ENCODE assay signal across 9 cellular contexts in the genomic region with DNA sequence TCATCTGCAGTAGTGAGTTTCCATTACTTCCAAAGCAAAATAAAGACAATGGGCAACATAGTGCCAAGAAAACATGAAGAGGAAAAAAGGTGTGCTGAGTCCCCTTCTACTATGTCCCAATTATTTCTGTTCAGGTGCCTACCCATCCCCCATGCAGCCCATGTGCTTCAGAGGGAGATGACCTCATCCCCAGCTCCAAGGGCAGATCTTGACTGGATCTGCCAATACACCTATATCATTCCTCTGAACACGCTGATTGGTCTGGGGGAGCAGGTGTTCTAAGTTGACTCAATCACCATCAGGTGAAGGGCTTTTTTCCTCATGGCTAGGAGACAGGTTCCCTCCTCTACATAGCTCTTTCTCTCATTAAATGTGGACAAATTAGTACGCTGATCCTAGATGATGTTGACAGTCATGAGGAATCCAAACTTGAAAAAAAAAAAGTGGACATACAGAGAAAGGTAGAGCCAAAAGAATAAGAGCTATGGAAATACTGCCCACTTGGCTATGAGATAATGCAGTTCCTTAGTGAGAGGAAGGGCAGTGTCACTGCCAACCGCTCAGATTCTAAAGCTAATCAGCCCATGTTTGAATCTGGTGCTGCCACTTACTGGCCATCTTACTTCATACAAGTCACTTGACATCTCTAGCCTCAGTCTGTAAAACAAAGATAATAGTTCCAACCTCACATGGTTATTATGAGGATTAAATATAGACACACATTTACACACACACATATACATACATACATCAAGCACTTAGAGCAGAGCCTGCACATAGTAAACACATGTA. TPM values are rescaled to one million over a fixed set of nuclear protein-coding genes. Genes with fewer than 3 reads are reported as not detected.
DNase-seq lines count a peak whose midpoint lies in the region; ATAC-seq and TF ChIP-seq lines count a peak whose summit lies in the region.
"Had no signal": no experiment of that assay in that cellular context is flagged by ENCODE, and none has a peak within 500 bp of the region (broad histone marks: within the 10 kb centered on the region; RNA-seq: fewer than 3 reads in every experiment).

No MANE protein-coding gene starts in this region.

- TF ChIP-seq CTCF in WTC11 (IDR thresholded peaks at IDR 0.05) (no peak), GM20000 (IDR thresholded peaks at IDR 0.05; ENCODE audit: extremely low read depth, missing control alignments) (no peak)

- POLR2A ChIA-PET in WTC11 (lab: Charles Lee) = no interaction called here

- no peaks in the 10 kb centered on the region for H3K9me3 Mint-ChIP-seq in WTC11

- CTCF ChIA-PET in WTC11 (lab: Charles Lee) = interaction anchor here (0.6 to 3.7 kb wide), 15 partner anchors 14 to 1608 kb away, joined by 3 to 17 read pairs (median 4); a partner anchor contains a TSS

- DNase-seq in ACHN (peak; percentile 33), WTC11 (ENCODE audit: low spot score) (no peak), hippocampal formation (lab: John Stamatoyannopoulos, UW) (peak; percentile 12 to 39), mesenteric fat pad (ENCODE audit: low spot score) (no peak), GM20000 (ENCODE audit: low spot score) (no peak)
- DNase-seq in Jurkat, Clone E6-1 (ENCODE audit: low read depth, low spot score) = peak; percentile 14
- DNase-seq in activated naive CD4-positive, alpha-beta T cell treated with Interleukin-2 at 50 U/mL for 16 hours = no peak

- H3K36me3 Mint-ChIP-seq in WTC11 = no peaks in the 10 kb centered on the region

- H3K4me3 ChIP-seq in Jurkat, Clone E6-1 (ENCODE audit: low read length) = no peak overlapping the region
- H3K4me3 ChIP-seq: gastroesophageal sphincter had no signal

- H3K4me1 Mint-ChIP-seq in WTC11 = peaks cover 4% of the 10 kb centered on the region; the same call in 1 of the 2 replicates

- no peaks in the 10 kb centered on the region for H3K27me3 Mint-ChIP-seq in WTC11 (ENCODE audit: low read depth)

- no peak overlapping the region; the same call in 1 of the 2 replicates for H3K27ac Mint-ChIP-seq in WTC11

- H3K4me3 Mint-ChIP-seq in WTC11 = no peak overlapping the region

- in situ Hi-C loops in ACHN (cut with HindIII; ENCODE audit: low pct_ligation_motif_present, low pct_unique_long_range_greater_than_20kb, low sequenced_read_pairs) = no loop called here

- ATAC-seq in WTC11 (peak; percentile 94), GM21515 (IDR thresholded peaks at IDR 0.05; ENCODE audit: unreplicated experiment) (no peak)
- ATAC-seq: gastroesophageal sphincter had no signal

TF ChIP-seq in WTC11, 78 proteins besides CTCF, POLR2A, EP300 and RAD21:
- TF ChIP-seq, protein P1, sequence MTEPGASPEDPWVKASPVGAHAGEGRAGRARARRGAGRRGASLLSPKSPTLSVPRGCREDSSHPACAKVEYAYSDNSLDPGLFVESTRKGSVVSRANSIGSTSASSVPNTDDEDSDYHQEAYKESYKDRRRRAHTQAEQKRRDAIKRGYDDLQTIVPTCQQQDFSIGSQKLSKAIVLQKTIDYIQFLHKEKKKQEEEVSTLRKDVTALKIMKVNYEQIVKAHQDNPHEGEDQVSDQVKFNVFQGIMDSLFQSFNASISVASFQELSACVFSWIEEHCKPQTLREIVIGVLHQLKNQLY (CRISPR knock-in tag; IDR thresholded peaks at IDR 0.05) = no peak
- TF ChIP-seq ESRRA (CRISPR knock-in tag; IDR thresholded peaks at IDR 0.05; ENCODE audit: borderline replicate concordance) (no peak), FOXP1 (CRISPR knock-in tag; IDR thresholded peaks at IDR 0.05; ENCODE audit: borderline replicate concordance) (no peak), SP1 (CRISPR knock-in tag; conservative IDR thresholded peaks at IDR 0.05) (no peak), KAT7 (CRISPR knock-in tag; IDR thresholded peaks at IDR 0.05; ENCODE audit: borderline replicate concordance) (no peak), SOX15 (CRISPR knock-in tag; IDR thresholded peaks at IDR 0.05) (no peak), ZNF138 (CRISPR knock-in tag; conservative IDR thresholded peaks at IDR 0.05) (no peak), FOXJ3 (CRISPR knock-in tag; IDR thresholded peaks at IDR 0.05; ENCODE audit: borderline replicate concordance) (no peak), ETV6 (CRISPR knock-in tag; IDR thresholded peaks at IDR 0.05) (no peak)
- TF ChIP-seq, protein P2, sequence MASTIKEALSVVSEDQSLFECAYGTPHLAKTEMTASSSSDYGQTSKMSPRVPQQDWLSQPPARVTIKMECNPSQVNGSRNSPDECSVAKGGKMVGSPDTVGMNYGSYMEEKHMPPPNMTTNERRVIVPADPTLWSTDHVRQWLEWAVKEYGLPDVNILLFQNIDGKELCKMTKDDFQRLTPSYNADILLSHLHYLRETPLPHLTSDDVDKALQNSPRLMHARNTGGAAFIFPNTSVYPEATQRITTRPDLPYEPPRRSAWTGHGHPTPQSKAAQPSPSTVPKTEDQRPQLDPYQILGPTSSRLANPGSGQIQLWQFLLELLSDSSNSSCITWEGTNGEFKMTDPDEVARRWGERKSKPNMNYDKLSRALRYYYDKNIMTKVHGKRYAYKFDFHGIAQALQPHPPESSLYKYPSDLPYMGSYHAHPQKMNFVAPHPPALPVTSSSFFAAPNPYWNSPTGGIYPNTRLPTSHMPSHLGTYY (CRISPR knock-in tag; IDR thresholded peaks at IDR 0.05) = no peak
- TF ChIP-seq, protein P3, sequence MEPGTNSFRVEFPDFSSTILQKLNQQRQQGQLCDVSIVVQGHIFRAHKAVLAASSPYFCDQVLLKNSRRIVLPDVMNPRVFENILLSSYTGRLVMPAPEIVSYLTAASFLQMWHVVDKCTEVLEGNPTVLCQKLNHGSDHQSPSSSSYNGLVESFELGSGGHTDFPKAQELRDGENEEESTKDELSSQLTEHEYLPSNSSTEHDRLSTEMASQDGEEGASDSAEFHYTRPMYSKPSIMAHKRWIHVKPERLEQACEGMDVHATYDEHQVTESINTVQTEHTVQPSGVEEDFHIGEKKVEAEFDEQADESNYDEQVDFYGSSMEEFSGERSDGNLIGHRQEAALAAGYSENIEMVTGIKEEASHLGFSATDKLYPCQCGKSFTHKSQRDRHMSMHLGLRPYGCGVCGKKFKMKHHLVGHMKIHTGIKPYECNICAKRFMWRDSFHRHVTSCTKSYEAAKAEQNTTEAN (CRISPR knock-in tag; IDR thresholded peaks at IDR 0.05) = no peak
- TF ChIP-seq, protein P4, sequence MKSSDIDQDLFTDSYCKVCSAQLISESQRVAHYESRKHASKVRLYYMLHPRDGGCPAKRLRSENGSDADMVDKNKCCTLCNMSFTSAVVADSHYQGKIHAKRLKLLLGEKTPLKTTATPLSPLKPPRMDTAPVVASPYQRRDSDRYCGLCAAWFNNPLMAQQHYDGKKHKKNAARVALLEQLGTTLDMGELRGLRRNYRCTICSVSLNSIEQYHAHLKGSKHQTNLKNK (CRISPR knock-in tag; IDR thresholded peaks at IDR 0.05) = no peak
- TF ChIP-seq, protein P5, sequence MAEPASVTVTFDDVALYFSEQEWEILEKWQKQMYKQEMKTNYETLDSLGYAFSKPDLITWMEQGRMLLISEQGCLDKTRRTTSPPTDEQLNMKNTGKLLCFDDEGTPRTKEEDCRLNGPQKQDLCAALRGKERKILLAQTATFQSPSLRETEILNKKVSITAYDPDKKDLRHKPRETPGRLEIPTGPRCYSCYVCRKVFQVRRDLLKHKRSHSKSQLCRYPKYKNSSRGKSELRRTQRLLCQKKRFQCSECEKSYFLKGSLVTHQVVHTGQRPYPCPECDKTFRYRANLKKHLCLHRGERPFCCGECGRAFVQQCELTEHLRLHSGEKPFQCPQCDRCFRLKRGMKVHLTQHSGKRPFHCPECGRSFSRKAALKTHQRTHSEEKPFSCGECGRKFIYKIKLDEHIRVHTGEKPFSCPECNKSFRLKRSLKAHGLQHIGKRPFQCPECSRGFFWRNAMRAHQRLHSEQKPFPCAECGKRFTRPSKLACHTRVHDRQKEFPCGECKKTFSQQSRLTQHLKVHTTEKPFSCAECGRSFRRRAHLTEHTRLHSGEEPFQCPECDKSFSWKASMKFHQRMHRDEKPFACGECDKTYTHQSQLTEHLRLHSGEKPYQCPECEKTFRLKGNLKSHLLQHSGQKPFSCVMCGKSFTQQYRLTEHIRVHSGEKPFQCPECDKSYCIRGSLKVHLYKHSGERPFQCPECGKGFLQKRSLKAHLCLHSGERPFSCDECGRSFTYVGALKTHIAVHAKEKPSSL (CRISPR knock-in tag; conservative IDR thresholded peaks at IDR 0.05) = no peak
- TF ChIP-seq, protein P6, sequence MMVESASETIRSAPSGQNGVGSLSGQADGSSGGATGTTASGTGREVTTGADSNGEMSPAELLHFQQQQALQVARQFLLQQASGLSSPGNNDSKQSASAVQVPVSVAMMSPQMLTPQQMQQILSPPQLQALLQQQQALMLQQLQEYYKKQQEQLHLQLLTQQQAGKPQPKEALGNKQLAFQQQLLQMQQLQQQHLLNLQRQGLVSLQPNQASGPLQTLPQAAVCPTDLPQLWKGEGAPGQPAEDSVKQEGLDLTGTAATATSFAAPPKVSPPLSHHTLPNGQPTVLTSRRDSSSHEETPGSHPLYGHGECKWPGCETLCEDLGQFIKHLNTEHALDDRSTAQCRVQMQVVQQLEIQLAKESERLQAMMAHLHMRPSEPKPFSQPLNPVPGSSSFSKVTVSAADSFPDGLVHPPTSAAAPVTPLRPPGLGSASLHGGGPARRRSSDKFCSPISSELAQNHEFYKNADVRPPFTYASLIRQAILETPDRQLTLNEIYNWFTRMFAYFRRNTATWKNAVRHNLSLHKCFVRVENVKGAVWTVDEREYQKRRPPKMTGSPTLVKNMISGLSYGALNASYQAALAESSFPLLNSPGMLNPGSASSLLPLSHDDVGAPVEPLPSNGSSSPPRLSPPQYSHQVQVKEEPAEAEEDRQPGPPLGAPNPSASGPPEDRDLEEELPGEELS (CRISPR knock-in tag; IDR thresholded peaks at IDR 0.05) = no peak
- TF ChIP-seq, protein P7, sequence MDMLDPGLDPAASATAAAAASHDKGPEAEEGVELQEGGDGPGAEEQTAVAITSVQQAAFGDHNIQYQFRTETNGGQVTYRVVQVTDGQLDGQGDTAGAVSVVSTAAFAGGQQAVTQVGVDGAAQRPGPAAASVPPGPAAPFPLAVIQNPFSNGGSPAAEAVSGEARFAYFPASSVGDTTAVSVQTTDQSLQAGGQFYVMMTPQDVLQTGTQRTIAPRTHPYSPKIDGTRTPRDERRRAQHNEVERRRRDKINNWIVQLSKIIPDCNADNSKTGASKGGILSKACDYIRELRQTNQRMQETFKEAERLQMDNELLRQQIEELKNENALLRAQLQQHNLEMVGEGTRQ (CRISPR knock-in tag; IDR thresholded peaks at IDR 0.05) = no peak
TF ChIP-seq in WTC11: peak in this region for 0.

RNA-seq across cellular contexts. Expression of a gene that starts 23.1 kb away (rescaled TPM):
- polyA plus RNA-seq in Jurkat, Clone E6-1 (2012; ENCODE audit: insufficient read depth, insufficient read length) = not detected
- total RNA-seq in WTC11 (2021) (10.0 to 16.2 TPM (median 14.5 TPM) in 3 replicates), mesenteric fat pad (7.7 TPM)

Comparison
In these comparisons a context has a peak if more than half of its experiments do, and no peak if none do; other contexts are left out.
1. DNase-seq: peak in ACHN (single experiment), Jurkat, Clone E6-1 (single experiment) and hippocampal formation (2 of 2); none in WTC11 (single experiment), mesenteric fat pad (single experiment), activated naive CD4-positive, alpha-beta T cell treated with Interleukin-2 at 50 U/mL for 16 hours (single experiment) and GM20000 (single experiment).